ENCODE assay signal across 18 cellular contexts in genomic region chr17:19369107-19369778, GRCh38. TPM values are rescaled to one million over a fixed set of nuclear protein-coding genes. Genes with fewer than 3 reads are reported as not detected.
DNase-seq lines count a peak whose midpoint lies in the region; ATAC-seq and TF ChIP-seq lines count a peak whose summit lies in the region.
"Had no signal": no experiment of that assay in that cellular context is flagged by ENCODE, and none has a peak within 500 bp of the region (broad histone marks: within the 10 kb centered on the region; RNA-seq: fewer than 3 reads in every experiment).

No MANE protein-coding gene starts in this region.

- H3K36me3 Mint-ChIP-seq in CD4-positive, alpha-beta T cell (ENCODE audit: low read depth), result no peaks in the 10 kb centered on the region
- H3K36me3 Mint-ChIP-seq in central memory CD8-positive, alpha-beta T cell (ENCODE audit: insufficient read depth), result peaks cover 2% of the 10 kb centered on the region
- H3K36me3 Mint-ChIP-seq in naive thymus-derived CD8-positive, alpha-beta T cell, result no peaks in the 10 kb centered on the region
- H3K36me3 Mint-ChIP-seq in HFFc6 (ENCODE audit: low read depth), result no peaks in the 10 kb centered on the region

- no peak overlapping the region for H3K9ac ChIP-seq in BLaER1
- H3K9ac ChIP-seq: GM23248, KMS-11 had no signal

- H4K20me1 ChIP-seq in BLaER1, result peaks cover 56% of the 10 kb centered on the region

- POLR2A ChIA-PET in CD4-positive, alpha-beta T cell (lab: Charles Lee), result interaction anchor here (0.7 to 2.9 kb wide), 2 partner anchors 9 to 55 kb away, joined by 3 to 17 read pairs; partner anchors contain the start of gene MAPK7
- POLR2A ChIA-PET in naive thymus-derived CD8-positive, alpha-beta T cell (lab: Charles Lee), result no interaction called here

- CTCF ChIA-PET in CD4-positive, alpha-beta T cell (lab: Charles Lee), result no interaction called here

- no peaks in the 10 kb centered on the region for H3K9me3 Mint-ChIP-seq in CD4-positive, alpha-beta T cell
- H3K9me3 Mint-ChIP-seq in central memory CD8-positive, alpha-beta T cell, result no peaks in the 10 kb centered on the region
- H3K9me3 Mint-ChIP-seq in naive thymus-derived CD8-positive, alpha-beta T cell, result no peaks in the 10 kb centered on the region
- H3K9me3 Mint-ChIP-seq in HFFc6, result no peaks in the 10 kb centered on the region
- H3K9me3 Mint-ChIP-seq: activated T-helper 2 cell treated with anti-CD3 and anti-CD28 coated beads, Interferon-gamma antibody, Interleukin-2, Interleukin-4, amounts not matched to agents 10 μg/mL and 5 μg/mL and 100 μg/mL, durations not matched to agents 14 hours and 24 hours and 36 hours had no signal

- H3K9me3 ChIP-seq in BLaER1, result no peaks in the 10 kb centered on the region
- H3K9me3 ChIP-seq in CD4-positive, alpha-beta T cell (ENCODE audit: control insufficient read depth, low read length), result no peaks in the 10 kb centered on the region
- H3K9me3 ChIP-seq: pancreas had no signal

- no peak overlapping the region for H3K4me3 Mint-ChIP-seq in CD4-positive, alpha-beta T cell
- H3K4me3 Mint-ChIP-seq in central memory CD8-positive, alpha-beta T cell, result peak overlapping the region; percentile 78
- H3K4me3 Mint-ChIP-seq in naive thymus-derived CD8-positive, alpha-beta T cell, result peak overlapping the region in 7 of 10 donors; percentile 2 to 88 (median 41)
- H3K4me3 Mint-ChIP-seq in HFFc6, result no peak overlapping the region

- peaks cover 35% of the 10 kb centered on the region for H3K4me1 ChIP-seq in BLaER1
- H3K4me1 ChIP-seq: pancreas had no signal

- peaks cover 35% of the 10 kb centered on the region for H3K4me1 Mint-ChIP-seq in CD4-positive, alpha-beta T cell (ENCODE audit: low read depth)
- peaks cover 43% of the 10 kb centered on the region for H3K4me1 Mint-ChIP-seq in central memory CD8-positive, alpha-beta T cell
- peaks cover 11 to 44% (median 30%) of the 10 kb centered on the region in 4 donors for H3K4me1 Mint-ChIP-seq in naive thymus-derived CD8-positive, alpha-beta T cell
- peaks cover 24% of the 10 kb centered on the region for H3K4me1 Mint-ChIP-seq in HFFc6 (ENCODE audit: low read depth)

- H3K4me2 ChIP-seq in BLaER1, result peak overlapping the region; percentile 85
- H3K4me2 ChIP-seq: KMS-11 had no signal

- no peaks in the 10 kb centered on the region for H3K27me3 Mint-ChIP-seq in CD4-positive, alpha-beta T cell
- H3K27me3 Mint-ChIP-seq in central memory CD8-positive, alpha-beta T cell, result no peaks in the 10 kb centered on the region
- H3K27me3 Mint-ChIP-seq in naive thymus-derived CD8-positive, alpha-beta T cell, result peaks cover 0 to 10% (median 3%) of the 10 kb centered on the region in 5 donors
- H3K27me3 Mint-ChIP-seq in HFFc6 (ENCODE audit: insufficient read depth), result peaks cover 1% of the 10 kb centered on the region

- H3K27ac Mint-ChIP-seq in CD4-positive, alpha-beta T cell, result peak overlapping the region; percentile 81
- peak overlapping the region; percentile 95 for H3K27ac Mint-ChIP-seq in central memory CD8-positive, alpha-beta T cell (ENCODE audit: low read depth)
- peak overlapping the region in 7 of 10 donors; percentile 2 to 98 (median 73) for H3K27ac Mint-ChIP-seq in naive thymus-derived CD8-positive, alpha-beta T cell
- no peak overlapping the region for H3K27ac Mint-ChIP-seq in HFFc6

- H3K36me3 ChIP-seq in BLaER1, result no peaks in the 10 kb centered on the region
- H3K36me3 ChIP-seq: pancreas had no signal

- no peak overlapping the region for H3K4me3 ChIP-seq in BLaER1
- H3K4me3 ChIP-seq: GM23248, pancreas had no signal

- no peak for ATAC-seq in CD4-positive, alpha-beta T cell (ENCODE audit: poor library complexity)
- no peak for ATAC-seq in central memory CD8-positive, alpha-beta T cell (replicated peaks; ENCODE audit: extremely low read depth, poor library complexity, severe bottlenecking)
- no peak for ATAC-seq in naive thymus-derived CD8-positive, alpha-beta T cell
- ATAC-seq: pancreas had no signal

- H3K27ac ChIP-seq in BLaER1, result no peak overlapping the region
- no peak overlapping the region for H3K27ac ChIP-seq in CD4-positive, alpha-beta T cell (ENCODE audit: low read depth, low read length)
- H3K27ac ChIP-seq: GM23248, KMS-11, pancreas had no signal

- TF ChIP-seq CTCF in CD4-positive, alpha-beta T cell (IDR thresholded peaks at IDR 0.05), result no peak
- no peak for TF ChIP-seq CTCF in HFFc6 (IDR thresholded peaks at IDR 0.05)

- no peak for DNase-seq in CD4-positive, alpha-beta T cell
- DNase-seq in central memory CD8-positive, alpha-beta T cell (ENCODE audit: low spot score in 2 of 2), result no peak
- no peak for DNase-seq in naive thymus-derived CD8-positive, alpha-beta T cell
- DNase-seq in islet precursor cell (no peak), HFFc6 (no peak), NCI-H345 (lab: John Stamatoyannopoulos, UW) (no peak)
- DNase-seq: DMS79 treated with DMSO at 0.1 percent for 48 hours; foreskin fibroblast; hypothalamus; NCI-H1048; NCI-H82; stimulated activated CD4-positive, alpha-beta T cell treated with anti-CD3 and anti-CD28 coated beads, Interleukin-2, amount 100 ng/mL, for 48 hours had no signal

- intact Hi-C loops in CD4-positive, alpha-beta T cell (cut with DNase I, micrococcal nuclease), result loop anchor here in 1 of 2 experiments (10.0 kb wide), 1 partner anchor 364 kb away; the partner anchor contains the start of gene FAM83G

- 0 out of 2 replicates have a peak, but pooled peaks cover 5% of the 10 kb centered on the region for H3K27me3 ChIP-seq in BLaER1
- peaks cover 3% of the 10 kb centered on the region for H3K27me3 ChIP-seq in CD4-positive, alpha-beta T cell (ENCODE audit: control insufficient read depth, insufficient read depth, low read length)
- H3K27me3 ChIP-seq: pancreas had no signal

RNA-seq across cellular contexts. Expression of gene B9D1, which starts 6.7 kb away (rescaled TPM):
- total RNA-seq in CD4-positive, alpha-beta T cell, result under 1 TPM; 0.66 to 0.73 TPM
- 1 to 10 TPM; 1.9 to 3.1 TPM for total RNA-seq in naive thymus-derived CD8-positive, alpha-beta T cell
- polyA plus RNA-seq in naive thymus-derived CD8-positive, alpha-beta T cell, result 1 to 10 TPM in 1 of 3 donors, under 1 TPM in 2; 0.75 to 1.8 (median 0.91) TPM
- 10 to 100 TPM; 18.0 to 28.9 (median 24.5) TPM for total RNA-seq in HFFc6 (2021; fragmentation: NEBNext Ultra II Directional; extraction: Animal tissue kit (Norgen Biotek cat#: 25700))

RNA-seq across cellular contexts. Expression of gene MAPK7, which starts 9.1 kb away (rescaled TPM):
- 10 to 100 TPM; 15.2 to 17.3 TPM for total RNA-seq in CD4-positive, alpha-beta T cell
- total RNA-seq in naive thymus-derived CD8-positive, alpha-beta T cell, result 10 to 100 TPM; 21.2 to 22.2 TPM
- polyA plus RNA-seq in naive thymus-derived CD8-positive, alpha-beta T cell, result 1 to 10 TPM; 2.9 to 7.7 (median 3.1) TPM
- 10 to 100 TPM; 18.5 to 27.1 (median 23.9) TPM for total RNA-seq in HFFc6 (2021; fragmentation: NEBNext Ultra II Directional; extraction: Animal tissue kit (Norgen Biotek cat#: 25700))

RNA-seq across cellular contexts. Expression of gene MFAP4, which starts 17.7 kb away (rescaled TPM):
- total RNA-seq in CD4-positive, alpha-beta T cell, result not detected
- total RNA-seq in naive thymus-derived CD8-positive, alpha-beta T cell, result not detected
- not detected for polyA plus RNA-seq in naive thymus-derived CD8-positive, alpha-beta T cell
- 10 to 100 TPM; 17.7 to 46.5 (median 22.0) TPM for total RNA-seq in HFFc6 (2021; fragmentation: NEBNext Ultra II Directional; extraction: Animal tissue kit (Norgen Biotek cat#: 25700))
- total RNA-seq: activated T-helper 2 cell treated with anti-CD3 and anti-CD28 coated beads, Interferon-gamma antibody, Interleukin-2, Interleukin-4, amounts not matched to agents 10 μg/mL and 5 μg/mL and 100 μg/mL, durations not matched to agents 14 hours and 24 hours and 36 hours; mononuclear cell had no signal

RNA-seq across cellular contexts. Expression of gene RNF112, which starts 41.8 kb away (rescaled TPM):
- total RNA-seq in CD4-positive, alpha-beta T cell, result 1 to 10 TPM; 1.4 to 1.5 TPM
- total RNA-seq in naive thymus-derived CD8-positive, alpha-beta T cell, result 1 to 10 TPM; 1.3 to 2.2 TPM
- under 1 TPM in 1 of 3 donors, not detected in 2; 0.22 TPM for polyA plus RNA-seq in naive thymus-derived CD8-positive, alpha-beta T cell
- 1 to 10 TPM in 1 of 6 experiments, under 1 TPM in 5; 0.40 to 1.2 (median 0.73) TPM for total RNA-seq in HFFc6 (2021; fragmentation: NEBNext Ultra II Directional; extraction: Animal tissue kit (Norgen Biotek cat#: 25700))

Comparison
In these comparisons a context has a peak if more than half of its experiments do, and no peak if none do; other contexts are left out.
1. H3K4me3 Mint-ChIP-seq: peak in central memory CD8-positive, alpha-beta T cell (single experiment) and naive thymus-derived CD8-positive, alpha-beta T cell (7 of 10); none in CD4-positive, alpha-beta T cell (single experiment) and HFFc6 (single experiment).
2. RNA of gene B9D1, which starts 6.7 kb away (total RNA-seq): 18.0 to 28.9 TPM in HFFc6; 1.9 to 3.1 TPM in naive thymus-derived CD8-positive, alpha-beta T cell and 0.66 to 0.73 TPM in CD4-positive, alpha-beta T cell; every median in the first group is over 4 times any median in the second.
3. RNA of gene MFAP4, which starts 17.7 kb away (total RNA-seq): 17.7 to 46.5 TPM in HFFc6; not detected in CD4-positive, alpha-beta T cell and not detected in naive thymus-derived CD8-positive, alpha-beta T cell; every median in the first group is over 10 times any median in the second.